Comparison of ENCODE assay signal across 18 cellular contexts in genomic region chr19:54389556-54389955, GRCh38. TPM values are rescaled to one million over a fixed set of nuclear protein-coding genes. Genes with fewer than 3 reads are reported as not detected.
DNase-seq lines count a peak whose midpoint lies in the region; ATAC-seq, FAIRE-seq and TF ChIP-seq lines count a peak whose summit lies in the region.
"Had no signal": no experiment of that assay in that cellular context is flagged by ENCODE, and none has a peak within 500 bp of the region (broad histone marks: within the 10 kb centered on the region; RNA-seq: fewer than 3 reads in every experiment).

No MANE protein-coding gene starts in this region.

- peaks cover 23% of the 10 kb centered on the region for H3K27me3 Mint-ChIP-seq in activated CD8-positive, alpha-beta memory T cell treated with anti-CD3 and anti-CD28 coated beads, Interleukin-2, amount 10 ng/mL, durations not matched to agents 7 days and 5 days
- H3K27me3 Mint-ChIP-seq in stimulated activated memory B cell treated with anti-CD40 and anti-IgM and Interleukin-4, amounts not matched to agents 10 μg/mL and 1 μg/mL and 100 μg/mL, for 72 hours = peaks cover 11% of the 10 kb centered on the region

- no peak for TF ChIP-seq POLR2A in K562 (conservative IDR thresholded peaks at IDR 0.05)

- H3K36me3 Mint-ChIP-seq in activated CD8-positive, alpha-beta memory T cell treated with anti-CD3 and anti-CD28 coated beads, Interleukin-2, amount 10 ng/mL, durations not matched to agents 7 days and 5 days = no peaks in the 10 kb centered on the region
- no peaks in the 10 kb centered on the region for H3K36me3 Mint-ChIP-seq in stimulated activated memory B cell treated with anti-CD40 and anti-IgM and Interleukin-4, amounts not matched to agents 10 μg/mL and 1 μg/mL and 100 μg/mL, for 72 hours

- H3K36me3 ChIP-seq in K562 (ENCODE audit: control insufficient read depth, insufficient read depth, low read length) (no peaks in the 10 kb centered on the region), H7 (replicated peaks; ENCODE audit: control insufficient read depth, insufficient read depth, low read length) (no peaks in the 10 kb centered on the region)
- H3K36me3 ChIP-seq: cardiac muscle cell, gastroesophageal sphincter, MG63 had no signal

- no peaks in the 10 kb centered on the region for H3K79me2 ChIP-seq in K562 (ENCODE audit: control insufficient read depth, insufficient read depth, low read length)

- no peak for ATAC-seq in activated CD8-positive, alpha-beta memory T cell treated with anti-CD3 and anti-CD28 coated beads, Interleukin-2, amount 10 ng/mL, durations not matched to agents 7 days and 5 days
- ATAC-seq in K562 (no peak), GM21576 (IDR thresholded peaks at IDR 0.05; ENCODE audit: unreplicated experiment) (no peak), HG03521 (IDR thresholded peaks at IDR 0.05; ENCODE audit: unreplicated experiment) (no peak)
- ATAC-seq in stimulated activated memory B cell treated with anti-CD40 and anti-IgM and Interleukin-4, amounts not matched to agents 10 μg/mL and 1 μg/mL and 100 μg/mL, for 72 hours = peak; percentile 36
- ATAC-seq: gastroesophageal sphincter had no signal

- peak overlapping the region; percentile 34 for H3K27ac Mint-ChIP-seq in activated CD8-positive, alpha-beta memory T cell treated with anti-CD3 and anti-CD28 coated beads, Interleukin-2, amount 10 ng/mL, durations not matched to agents 7 days and 5 days
- H3K27ac Mint-ChIP-seq in stimulated activated memory B cell treated with anti-CD40 and anti-IgM and Interleukin-4, amounts not matched to agents 10 μg/mL and 1 μg/mL and 100 μg/mL, for 72 hours = no peak overlapping the region
- H3K27ac Mint-ChIP-seq: HFFc6 had no signal

- POLR2A ChIA-PET in K562 (lab: Yijun Ruan, JAX) = no interaction called here

- CTCF ChIA-PET in activated CD8-positive, alpha-beta memory T cell treated with anti-CD3 and anti-CD28 coated beads, Interleukin-2, amount 10 ng/mL, durations not matched to agents 7 days and 5 days (lab: Charles Lee) = interaction anchor here (1.1 to 6.3 kb wide), 14 partner anchors 9 to 123 kb away, joined by 3 to 135 read pairs (median 10); partner anchors contain the start of gene LAIR1
- CTCF ChIA-PET in K562 (lab: Yijun Ruan, JAX; ENCODE audit: low intra/inter-chr PET ratio) = no interaction called here

- no peaks in the 10 kb centered on the region for H3K9me1 ChIP-seq in K562 (ENCODE audit: control insufficient read depth, insufficient read depth, low read length)

- 0% methylated on average over 4 of the region's 4 CpGs for WGBS in K562 (ENCODE audit: insufficient coverage, low coverage, missing lambda C conversion rate)

- H2AFZ ChIP-seq in K562 (ENCODE audit: low read depth, low read length) = no peak overlapping the region

- TF ChIP-seq EP300 in K562 (IDR thresholded peaks at IDR 0.05; ENCODE audit: low read length) = no peak

- in situ Hi-C loops in K562 (cut with MboI) = no loop called here

- no peak for TF ChIP-seq CTCF in K562 (IDR thresholded peaks at IDR 0.05 in 2 of 3, conservative IDR thresholded peaks at IDR 0.05 in 1 of 3; ENCODE audit: insufficient read depth in 2 of 3, low read depth in 1 of 3, low read length in 3 of 3)

- H4K20me1 ChIP-seq in K562 (replicated peaks; ENCODE audit: control insufficient read depth, insufficient read depth, low read length) = no peaks in the 10 kb centered on the region

- no peak overlapping the region for H3K27ac ChIP-seq in K562 (ENCODE audit: extremely low read depth, low read depth, low read length)
- H3K27ac ChIP-seq: cardiac muscle cell, gastroesophageal sphincter, VCaP had no signal

- no peaks in the 10 kb centered on the region; the same call in 1 of the 2 replicates for H3K9me3 ChIP-seq in K562 (replicated peaks; ENCODE audit: control insufficient read depth, insufficient read depth, low read depth, low read length)
- H3K9me3 ChIP-seq: gastroesophageal sphincter, MG63 had no signal

- TF ChIP-seq RAD21 in K562 (CRISPR knock-in tag; conservative IDR thresholded peaks at IDR 0.05 in 1 of 2, IDR thresholded peaks at IDR 0.05 in 1 of 2) = no peak

- no peak overlapping the region for H3K4me3 Mint-ChIP-seq in activated CD8-positive, alpha-beta memory T cell treated with anti-CD3 and anti-CD28 coated beads, Interleukin-2, amount 10 ng/mL, durations not matched to agents 7 days and 5 days
- no peak overlapping the region for H3K4me3 Mint-ChIP-seq in stimulated activated memory B cell treated with anti-CD40 and anti-IgM and Interleukin-4, amounts not matched to agents 10 μg/mL and 1 μg/mL and 100 μg/mL, for 72 hours
- H3K4me3 Mint-ChIP-seq: HFFc6 had no signal

- DNase-seq in activated CD8-positive, alpha-beta memory T cell treated with anti-CD3 and anti-CD28 coated beads, Interleukin-2, amount 10 ng/mL, durations not matched to agents 7 days and 5 days = no peak
- no peak for DNase-seq in activated CD8-positive, alpha-beta memory T cell treated with anti-CD3 and anti-CD28 coated beads, Interleukin-2, amount 50 U/mL, for 4 hours
- peak; percentile 66 to 79 for DNase-seq in NOMO-1 (lab: John Stamatoyannopoulos, UW; ENCODE audit: unreplicated experiment in 2 of 2)
- DNase-seq in K562 (ENCODE audit: extremely low read depth in 1 of 4, low spot score in 3 of 4) = no peak
- no peak for DNase-seq in H7
- DNase-seq: activated T-cell treated with anti-CD3 and anti-CD28 coated beads for 4 hours, HFFc6, MG63, occipital lobe, SHP77 treated with DMSO at 0.1 percent for 48 hours had no signal

- no peak overlapping the region for H3K4me3 ChIP-seq in K562
- no peak overlapping the region for H3K4me3 ChIP-seq in H7 (ENCODE audit: insufficient read depth, low read depth, low read length)
- H3K4me3 ChIP-seq: cardiac muscle cell, gastroesophageal sphincter, MG63 had no signal

- H3K9ac ChIP-seq in K562 (ENCODE audit: insufficient read depth in 1 of 2, low read depth in 2 of 2, low read length in 2 of 2) = no peak overlapping the region

- FAIRE-seq in K562 (lab: Jason Lieb, UNC) = no peak

- no peak overlapping the region for H3K4me2 ChIP-seq in K562 (ENCODE audit: insufficient read depth, low read length)

- intact Hi-C loops in K562 (cut with micrococcal nuclease) = no loop called here

- peaks cover 31 to 36% of the 10 kb centered on the region in 2 experiments for H3K27me3 ChIP-seq in K562 (ENCODE audit: control insufficient read depth in 2 of 2, insufficient read depth in 2 of 2, low read length in 2 of 2)
- H3K27me3 ChIP-seq in H7 (ENCODE audit: control insufficient read depth, insufficient read depth, low read length) = peaks cover 7% of the 10 kb centered on the region

- no peaks in the 10 kb centered on the region for H3K4me1 ChIP-seq in K562 (replicated peaks in 1 of 2; ENCODE audit: control insufficient read depth in 2 of 2, insufficient read depth in 2 of 2, low read length in 2 of 2)
- H3K4me1 ChIP-seq: gastroesophageal sphincter had no signal

- no TSS peak for BruUV-seq in K562 (replicated peaks; lab: Mats Ljungman, UMichigan)

- no peaks in the 10 kb centered on the region for H3K9me3 Mint-ChIP-seq in activated CD8-positive, alpha-beta memory T cell treated with anti-CD3 and anti-CD28 coated beads, Interleukin-2, amount 10 ng/mL, durations not matched to agents 7 days and 5 days (ENCODE audit: low read depth)
- no peaks in the 10 kb centered on the region for H3K9me3 Mint-ChIP-seq in stimulated activated memory B cell treated with anti-CD40 and anti-IgM and Interleukin-4, amounts not matched to agents 10 μg/mL and 1 μg/mL and 100 μg/mL, for 72 hours
- H3K9me3 Mint-ChIP-seq: stimulated activated naive CD8-positive, alpha-beta T cell treated with anti-CD3 and anti-CD28 coated beads, Interleukin-15, Interleukin-2, amounts not matched to agents 100 ng/mL and 50 ng/mL, for 24 hours had no signal

- peaks cover 38% of the 10 kb centered on the region for H3K4me1 Mint-ChIP-seq in activated CD8-positive, alpha-beta memory T cell treated with anti-CD3 and anti-CD28 coated beads, Interleukin-2, amount 10 ng/mL, durations not matched to agents 7 days and 5 days
- H3K4me1 Mint-ChIP-seq in stimulated activated memory B cell treated with anti-CD40 and anti-IgM and Interleukin-4, amounts not matched to agents 10 μg/mL and 1 μg/mL and 100 μg/mL, for 72 hours = peaks cover 35% of the 10 kb centered on the region

RNA-seq across cellular contexts. Expression of gene LAIR1, which starts 24.8 kb away (rescaled TPM):
- total RNA-seq in activated CD8-positive, alpha-beta memory T cell treated with anti-CD3 and anti-CD28 coated beads, Interleukin-2, amount 10 ng/mL, durations not matched to agents 7 days and 5 days = 10 to 100 TPM; 64.1 to 71.6 TPM
- total RNA-seq in K562 (2011; cell fraction: chromatin; rRNA removed; ENCODE audit: low replicate concordance) = not detected in 2 replicates
- total RNA-seq in K562 (2011; cell fraction: nucleolus; rRNA removed) = not detected in 2 replicates
- not detected in 2 replicates for total RNA-seq in K562 (2011; cell fraction: nucleoplasm; rRNA removed)
- total RNA-seq in K562 (2014; rRNA removed) (not detected in 2 replicates), K562 (2014; rRNA removed; fragmentation: Illumina TruSeq; extraction: Trizol) (not detected in 2 replicates), K562 (2015; rRNA removed; fragmentation: Illumina TruSeq; extraction: Trizol) (0.23 and 0.54 TPM in 2 replicates), K562 (2021) (0.20 and 0.24 TPM in 2 replicates)
- polyA plus RNA-seq in K562 (2011; rRNA removed) (not detected in 2 replicates), K562 (2014; fragmentation: Illumina TruSeq; extraction: Trizol) (0.12 TPM in 1 of 2 replicates, not detected in the other), K562 (2014; fragmentation: Nextera tagmentation; extraction: Ambion mirVana) (not detected), K562 (2014; rRNA removed) (0.12 TPM in 1 of 2 replicates, not detected in the other)
- polyA plus RNA-seq in K562 (2011; cell fraction: cytosol; rRNA removed) = not detected in 2 replicates
- not detected in 2 replicates for polyA plus RNA-seq in K562 (2011; cell fraction: nucleus; rRNA removed)
- 0.40 and 7.6 TPM in 2 replicates for polyA plus RNA-seq in K562 (2012)
- not detected in 2 replicates for polyA minus RNA-seq in K562 (2011; rRNA and poly(A)+ RNA removed)
- polyA minus RNA-seq in K562 (2011; cell fraction: cytosol; rRNA and poly(A)+ RNA removed) = not detected in 2 replicates
- not detected in 2 replicates for polyA minus RNA-seq in K562 (2011; cell fraction: nucleus; rRNA and poly(A)+ RNA removed)
- 0.07 and 0.33 TPM in 2 replicates for total RNA-seq in H7 (2014; rRNA removed; shearing (Covaris generic))
- total RNA-seq: cardiac muscle cell, HFFc6 had no signal
- polyA plus RNA-seq: cardiac muscle cell had no signal

RNA-seq across cellular contexts. Expression of gene TTYH1, which starts 25.7 kb away (rescaled TPM):
- 1 to 10 TPM in 1 of 2 experiments, under 1 TPM in 1; 0.93 to 1.2 TPM for total RNA-seq in activated CD8-positive, alpha-beta memory T cell treated with anti-CD3 and anti-CD28 coated beads, Interleukin-2, amount 10 ng/mL, durations not matched to agents 7 days and 5 days
- total RNA-seq in K562 (2011; cell fraction: chromatin; rRNA removed; ENCODE audit: low replicate concordance) = not detected in 2 replicates
- total RNA-seq in K562 (2011; cell fraction: nucleolus; rRNA removed) = not detected in 2 replicates
- not detected in 2 replicates for total RNA-seq in K562 (2011; cell fraction: nucleoplasm; rRNA removed)
- total RNA-seq in K562 (2014; rRNA removed) (not detected in 2 replicates), K562 (2014; rRNA removed; fragmentation: Illumina TruSeq; extraction: Trizol) (not detected in 2 replicates), K562 (2015; rRNA removed; fragmentation: Illumina TruSeq; extraction: Trizol) (not detected in 2 replicates), K562 (2021) (not detected in 2 replicates)
- polyA plus RNA-seq in K562 (2011; rRNA removed) (not detected in 2 replicates), K562 (2014; fragmentation: Illumina TruSeq; extraction: Trizol) (not detected in 2 replicates), K562 (2014; fragmentation: Nextera tagmentation; extraction: Ambion mirVana) (under 1 TPM in 1 of 2 experiments, not detected in 1; 0.08 TPM), K562 (2014; rRNA removed) (not detected in 2 replicates)
- polyA plus RNA-seq in K562 (2011; cell fraction: cytosol; rRNA removed) = not detected in 2 replicates
- not detected in 2 replicates for polyA plus RNA-seq in K562 (2011; cell fraction: nucleus; rRNA removed)
- 0.17 and 0.36 TPM in 2 replicates for polyA plus RNA-seq in K562 (2012)
- polyA minus RNA-seq in K562 (2011; rRNA and poly(A)+ RNA removed) = not detected in 2 replicates
- not detected in 2 replicates for polyA minus RNA-seq in K562 (2011; cell fraction: cytosol; rRNA and poly(A)+ RNA removed)
- polyA minus RNA-seq in K562 (2011; cell fraction: nucleus; rRNA and poly(A)+ RNA removed) = not detected in 2 replicates
- 13.4 and 17.7 TPM in 2 replicates for total RNA-seq in H7 (2014; rRNA removed; shearing (Covaris generic))
- total RNA-seq: cardiac muscle cell, mesenteric fat pad had no signal

RNA-seq across cellular contexts. Expression of gene LILRA4, which starts 50.6 kb away (rescaled TPM):
- not detected for total RNA-seq in activated CD8-positive, alpha-beta memory T cell treated with anti-CD3 and anti-CD28 coated beads, Interleukin-2, amount 10 ng/mL, durations not matched to agents 7 days and 5 days
- not detected in 2 replicates for total RNA-seq in K562 (2011; cell fraction: chromatin; rRNA removed; ENCODE audit: low replicate concordance)
- not detected in 2 replicates for total RNA-seq in K562 (2011; cell fraction: nucleolus; rRNA removed)
- not detected in 2 replicates for total RNA-seq in K562 (2011; cell fraction: nucleoplasm; rRNA removed)
- not detected in 2 replicates for total RNA-seq in K562 (2014; rRNA removed)
- total RNA-seq in K562 (2014; rRNA removed; fragmentation: Illumina TruSeq; extraction: Trizol) = not detected in 2 replicates
- not detected in 2 replicates for total RNA-seq in K562 (2015; rRNA removed; fragmentation: Illumina TruSeq; extraction: Trizol)
- not detected in 2 replicates for total RNA-seq in K562 (2021)
- polyA plus RNA-seq in K562 (2011; rRNA removed) = not detected in 2 replicates
- not detected in 2 replicates for polyA plus RNA-seq in K562 (2011; cell fraction: cytosol; rRNA removed)
- not detected in 2 replicates for polyA plus RNA-seq in K562 (2011; cell fraction: nucleus; rRNA removed)
- polyA plus RNA-seq in K562 (2012) = 0.53 TPM in 1 of 2 replicates, not detected in the other
- polyA plus RNA-seq in K562 (2014; fragmentation: Illumina TruSeq; extraction: Trizol) = not detected in 2 replicates
- not detected for polyA plus RNA-seq in K562 (2014; fragmentation: Nextera tagmentation; extraction: Ambion mirVana)
- polyA plus RNA-seq in K562 (2014; rRNA removed) = not detected in 2 replicates
- polyA minus RNA-seq in K562 (2011; rRNA and poly(A)+ RNA removed) = not detected in 2 replicates
- polyA minus RNA-seq in K562 (2011; cell fraction: cytosol; rRNA and poly(A)+ RNA removed) = not detected in 2 replicates
- not detected in 2 replicates for polyA minus RNA-seq in K562 (2011; cell fraction: nucleus; rRNA and poly(A)+ RNA removed)
- not detected in 2 replicates for total RNA-seq in H7 (2014; rRNA removed; shearing (Covaris generic))
- total RNA-seq: cardiac muscle cell, gastroesophageal sphincter, HFFc6 had no signal
- polyA plus RNA-seq: cardiac muscle cell had no signal

RNA-seq across cellular contexts. Expression of gene LENG8, which starts 59.4 kb away (rescaled TPM):
- total RNA-seq in activated CD8-positive, alpha-beta memory T cell treated with anti-CD3 and anti-CD28 coated beads, Interleukin-2, amount 10 ng/mL, durations not matched to agents 7 days and 5 days = 100 to 1,000 TPM; 191 to 282 TPM
- total RNA-seq in K562 (2011; cell fraction: chromatin; rRNA removed; ENCODE audit: low replicate concordance) = 299 and 811 TPM in 2 replicates
- total RNA-seq in K562 (2011; cell fraction: nucleolus; rRNA removed) = 301 and 324 TPM in 2 replicates
- total RNA-seq in K562 (2011; cell fraction: nucleoplasm; rRNA removed) = 310 and 346 TPM in 2 replicates
- total RNA-seq in K562 (2014; rRNA removed) (32.2 and 36.0 TPM in 2 replicates), K562 (2014; rRNA removed; fragmentation: Illumina TruSeq; extraction: Trizol) (6.0 and 8.4 TPM in 2 replicates), K562 (2015; rRNA removed; fragmentation: Illumina TruSeq; extraction: Trizol) (16.3 and 17.2 TPM in 2 replicates), K562 (2021) (116 and 146 TPM in 2 replicates)
- polyA plus RNA-seq in K562 (2011; rRNA removed) (28.1 and 70.4 TPM in 2 replicates), K562 (2014; fragmentation: Illumina TruSeq; extraction: Trizol) (44.5 and 79.0 TPM in 2 replicates), K562 (2014; fragmentation: Nextera tagmentation; extraction: Ambion mirVana) (1 to 10 TPM in 1 of 2 experiments, under 1 TPM in 1; 0.74 to 2.3 TPM), K562 (2014; rRNA removed) (125 and 144 TPM in 2 replicates)
- 32.2 and 33.2 TPM in 2 replicates for polyA plus RNA-seq in K562 (2011; cell fraction: cytosol; rRNA removed)
- 546 and 794 TPM in 2 replicates for polyA plus RNA-seq in K562 (2011; cell fraction: nucleus; rRNA removed)
- polyA plus RNA-seq in K562 (2012) = 103 and 172 TPM in 2 replicates
- polyA minus RNA-seq in K562 (2011; rRNA and poly(A)+ RNA removed) = 16.0 and 20.5 TPM in 2 replicates
- 21.1 and 33.8 TPM in 2 replicates for polyA minus RNA-seq in K562 (2011; cell fraction: cytosol; rRNA and poly(A)+ RNA removed)
- 88.3 and 112 TPM in 2 replicates for polyA minus RNA-seq in K562 (2011; cell fraction: nucleus; rRNA and poly(A)+ RNA removed)
- total RNA-seq in H7 (2014; rRNA removed; shearing (Covaris generic)) = 25.3 and 30.7 TPM in 2 replicates

Comparison
In these comparisons a context has a peak if more than half of its experiments do, and no peak if none do; other contexts are left out.
1. DNase-seq: peak in NOMO-1 (2 of 2); none in activated CD8-positive, alpha-beta memory T cell treated with anti-CD3 and anti-CD28 coated beads, Interleukin-2, amount 10 ng/mL, durations not matched to agents 7 days and 5 days (single experiment), activated CD8-positive, alpha-beta memory T cell treated with anti-CD3 and anti-CD28 coated beads, Interleukin-2, amount 50 U/mL, for 4 hours (single experiment), K562 (0 of 4) and H7 (single experiment).
2. RNA of gene LAIR1, which starts 24.8 kb away (total RNA-seq): 64.1 to 71.6 TPM in activated CD8-positive, alpha-beta memory T cell treated with anti-CD3 and anti-CD28 coated beads, Interleukin-2, amount 10 ng/mL, durations not matched to agents 7 days and 5 days; 0.20 to 0.54 TPM in K562 and 0.07 to 0.33 TPM in H7; every median in the first group is over 10 times any median in the second.